ENCODE assay signal across 1 cellular context in genomic region chr1:110235839-110236682, GRCh38.
TF ChIP-seq lines count a peak whose summit lies in the region.

No MANE protein-coding gene starts in this region.

TF ChIP-seq in GM12878, 131 proteins besides CTCF, POLR2A, EP300 and RAD21:
- TF ChIP-seq ATF2 (IDR thresholded peaks at IDR 0.05; ENCODE audit: low read length) = 0 out of 2 replicates have a peak, but pooled peaks have one; percentile 24
- TF ChIP-seq DPF2 (IDR thresholded peaks at IDR 0.05) = 0 out of 2 replicates have a peak, but pooled peaks have one; percentile 29
- no peak for TF ChIP-seq SPI1 (IDR thresholded peaks at IDR 0.05; ENCODE audit: borderline replicate concordance, insufficient read depth, low read depth, low read length)
- no peak for TF ChIP-seq CEBPB (IDR thresholded peaks at IDR 0.05; ENCODE audit: borderline replicate concordance in 1 of 2, low read depth in 2 of 2, low read length in 2 of 2)
- peak; percentile 64; the same call in 1 of the 2 replicates for TF ChIP-seq RFX5 (IDR thresholded peaks at IDR 0.05; ENCODE audit: low read depth, low read length)
- no peak for TF ChIP-seq E2F8 (IDR thresholded peaks at IDR 0.05; ENCODE audit: low read depth, partially characterized antibody)
- no peak for TF ChIP-seq NKRF (conservative IDR thresholded peaks at IDR 0.05)
- TF ChIP-seq JUNB (IDR thresholded peaks at IDR 0.05) = peak; percentile 52
- TF ChIP-seq TCF7 (IDR thresholded peaks at IDR 0.05; ENCODE audit: borderline replicate concordance) = no peak
- no peak for TF ChIP-seq MYB (IDR thresholded peaks at IDR 0.05; ENCODE audit: borderline replicate concordance, low read depth, low read length)
- TF ChIP-seq NFIC (IDR thresholded peaks at IDR 0.05; ENCODE audit: low read depth, low read length) = 0 out of 2 replicates have a peak, but pooled peaks have one; percentile 35
- peak; percentile 31 for TF ChIP-seq MEF2B (IDR thresholded peaks at IDR 0.05; ENCODE audit: partially characterized antibody, poor library complexity, severe bottlenecking)
- TF ChIP-seq IRF3 (IDR thresholded peaks at IDR 0.05) = no peak
- 0 out of 2 replicates have a peak, but pooled peaks have one; percentile 1 for TF ChIP-seq CREB1 (IDR thresholded peaks at IDR 0.05; ENCODE audit: low read depth)
- TF ChIP-seq RUNX3 (IDR thresholded peaks at IDR 0.05; ENCODE audit: low read length) = peak; percentile 34; the same call in 1 of the 2 replicates
- TF ChIP-seq EED (IDR thresholded peaks at IDR 0.05; ENCODE audit: low read depth) = 0 out of 2 replicates have a peak, but pooled peaks have one; percentile 28
- TF ChIP-seq PML (IDR thresholded peaks at IDR 0.05; ENCODE audit: low read length) = no peak
- TF ChIP-seq RELB (IDR thresholded peaks at IDR 0.05; ENCODE audit: low read depth) = peak; percentile 35; the same call in 1 of the 2 replicates
- TF ChIP-seq KDM1A (IDR thresholded peaks at IDR 0.05; ENCODE audit: borderline replicate concordance) = no peak
- TF ChIP-seq IKZF1 (conservative IDR thresholded peaks at IDR 0.05) = peak; percentile 61; the same call in 1 of the 2 replicates
- no peak for TF ChIP-seq NR2C1 (IDR thresholded peaks at IDR 0.05)
- no peak for TF ChIP-seq NR2F1 (conservative IDR thresholded peaks at IDR 0.05)
- no peak for TF ChIP-seq HDAC2 (IDR thresholded peaks at IDR 0.05)
- TF ChIP-seq IKZF2 (IDR thresholded peaks at IDR 0.05) = peak; percentile 44 to 50; a peak in 2 of 4 replicates
- TF ChIP-seq HCFC1 (IDR thresholded peaks at IDR 0.05; ENCODE audit: low read length) = 0 out of 2 replicates have a peak, but pooled peaks have one; percentile 13
- no peak for TF ChIP-seq ZNF24 (IDR thresholded peaks at IDR 0.05)
- peak; percentile 43 for TF ChIP-seq MTA2 (IDR thresholded peaks at IDR 0.05; ENCODE audit: low read depth)
- no peak for TF ChIP-seq FOXM1 (IDR thresholded peaks at IDR 0.05; ENCODE audit: low read depth, low read length)
- TF ChIP-seq ETV6 (conservative IDR thresholded peaks at IDR 0.05 in 1 of 2, IDR thresholded peaks at IDR 0.05 in 1 of 2; ENCODE audit: borderline replicate concordance in 1 of 2, low read depth in 1 of 2) = 0 out of 4 replicates have a peak, but pooled peaks of 1 of the 2 experiments have one; percentile 34
- no peak for TF ChIP-seq ZNF217 (IDR thresholded peaks at IDR 0.05)
- no peak for TF ChIP-seq CUX1 (IDR thresholded peaks at IDR 0.05; ENCODE audit: insufficient replicate concordance, low read depth, low read length)
